22 cellular contexts compared by ENCODE assay signal in the genomic region with DNA sequence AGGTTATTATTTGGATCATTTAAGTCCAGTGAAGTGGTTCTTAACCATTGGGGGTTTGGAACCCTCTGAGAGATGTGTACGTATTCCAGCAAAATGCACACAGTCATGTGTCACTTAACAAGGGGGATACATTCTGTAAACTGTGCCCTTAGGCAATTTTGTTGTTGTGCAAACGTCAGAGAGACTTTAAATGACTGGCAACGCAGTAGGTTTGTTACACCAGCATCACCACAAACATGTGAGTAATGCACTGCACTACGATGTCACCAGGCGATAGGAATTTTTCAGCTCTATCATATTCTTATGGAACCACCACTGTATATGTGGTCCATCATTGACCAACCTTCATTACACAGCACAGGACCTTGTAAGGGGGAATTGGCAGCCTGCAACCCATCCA. TPM values are rescaled to one million over a fixed set of nuclear protein-coding genes. Genes with fewer than 3 reads are reported as not detected.
DNase-seq lines count a peak whose midpoint lies in the region; ATAC-seq and TF ChIP-seq lines count a peak whose summit lies in the region.
"Had no signal": no experiment of that assay in that cellular context is flagged by ENCODE, and none has a peak within 500 bp of the region (broad histone marks: within the 10 kb centered on the region; RNA-seq: fewer than 3 reads in every experiment).

No MANE protein-coding gene starts in this region.

- H3K4me3 ChIP-seq in fibroblast of lung (replicated peaks in 1 of 4; ENCODE audit: control extremely low read depth in 1 of 4, insufficient read depth in 1 of 4, low read depth in 3 of 4, low read length in 4 of 4) = no peak overlapping the region
- H3K4me3 ChIP-seq: right atrium auricular region had no signal

- no peak overlapping the region for H3K27ac ChIP-seq in fibroblast of lung (ENCODE audit: insufficient read depth, low read length)
- H3K27ac ChIP-seq: right atrium auricular region had no signal

- H3K27me3 ChIP-seq in fibroblast of lung (ENCODE audit: control insufficient read depth, insufficient read depth, low read length) = no peaks in the 10 kb centered on the region
- H3K27me3 ChIP-seq: right atrium auricular region had no signal

- H3K36me3 ChIP-seq in fibroblast of lung (ENCODE audit: control insufficient read depth, insufficient read depth, low read length) = peaks cover 1% of the 10 kb centered on the region
- H3K36me3 ChIP-seq: right atrium auricular region had no signal

- peaks cover 28% of the 10 kb centered on the region for H3K79me2 ChIP-seq in fibroblast of lung (ENCODE audit: control insufficient read depth, insufficient read depth, low read length)

- TF ChIP-seq CTCF in fibroblast of lung (conservative IDR thresholded peaks at IDR 0.05 in 1 of 2, IDR thresholded peaks at IDR 0.05 in 1 of 2; ENCODE audit: low read depth in 1 of 2, low read length in 2 of 2) = no peak

- H4K20me1 ChIP-seq in fibroblast of lung (ENCODE audit: control insufficient read depth, extremely low read depth, insufficient read depth, low read length) = no peaks in the 10 kb centered on the region

- DNase-seq in EL (peak; percentile 92), SK-MEL-5 (ENCODE audit: low read depth, low spot score) (peak; percentile 98), fibroblast of lung (ENCODE audit: low read depth in 2 of 2) (peak; percentile 57 to 68), renal cortical epithelial cell (ENCODE audit: low read depth) (peak; percentile 71), iPS-NIHi11 (ENCODE audit: low spot score) (no peak)
- no peak for DNase-seq in activated T-cell treated with anti-CD3 and anti-CD28 coated beads, Interleukin-2, amount 50 U/mL, for 1 hour
- DNase-seq: activated CD8-positive, alpha-beta memory T cell treated with anti-CD3 and anti-CD28 coated beads, Interleukin-2, amount 10 ng/mL, durations not matched to agents 7 days and 5 days; activated effector memory CD4-positive, alpha-beta T cell treated with anti-CD3 and anti-CD28 coated beads, Interleukin-2, amount 50 U/mL, for 16 hours; anterior cingulate cortex; CD8-positive, alpha-beta memory T cell; DMS79 treated with DMSO at 0.1 percent for 48 hours; kidney glomerular epithelial cell; midbrain; NCI-H226; NK-92 treated with Interleukin-12 subunit alpha and Interleukin-12 subunit beta, amount 100 ng/mL, for 24 hours; SHP77; stimulated activated naive CD4-positive, alpha-beta T cell treated with Interleukin-2 at 50 U/mL for 16 hours; T-helper 2 cell had no signal

- H3K9me3 ChIP-seq in fibroblast of lung (ENCODE audit: control insufficient read depth, insufficient read depth, low read depth, low read length) = no peaks in the 10 kb centered on the region
- H3K9me3 ChIP-seq: right atrium auricular region had no signal

- in situ Hi-C loops in SK-MEL-5 (cut with HindIII; ENCODE audit: low pct_unique_long_range_greater_than_20kb, low sequenced_read_pairs) = no loop called here

- ATAC-seq in GM19328 (IDR thresholded peaks at IDR 0.05; ENCODE audit: unreplicated experiment) (no peak), HG02938 (IDR thresholded peaks at IDR 0.05; ENCODE audit: unreplicated experiment) (no peak)
- ATAC-seq: activated CD4-positive, CD25-positive, alpha-beta regulatory T cell treated with anti-CD3 and anti-CD28 coated beads, Interleukin-2, amount 50 U/mL, for 24 hours; activated CD8-positive, alpha-beta memory T cell treated with anti-CD3 and anti-CD28 coated beads, Interleukin-2, amount 10 ng/mL, durations not matched to agents 7 days and 5 days had no signal

- H3K4me1 ChIP-seq in fibroblast of lung (ENCODE audit: control insufficient read depth, extremely low read depth, insufficient read depth, low read length) = no peaks in the 10 kb centered on the region

- no peak overlapping the region for H3K9ac ChIP-seq in fibroblast of lung (ENCODE audit: insufficient read depth, low read length)

- no peak overlapping the region for H3K4me2 ChIP-seq in fibroblast of lung (ENCODE audit: extremely low read depth, insufficient read depth, low read length)

- no peak overlapping the region for H2AFZ ChIP-seq in fibroblast of lung (ENCODE audit: low read length)

RNA-seq across cellular contexts. Expression of gene AHCYL1, which starts 11.9 kb away (rescaled TPM):
- total RNA-seq in SK-MEL-5 (2014; rRNA removed; shearing (Covaris generic)) = 56.4 and 68.3 TPM in 2 replicates
- polyA plus RNA-seq in SK-MEL-5 (2015; cell fraction: cytosol; rRNA removed) = 137 and 175 TPM in 2 replicates
- polyA plus RNA-seq in SK-MEL-5 (2015; cell fraction: nucleus; rRNA removed) = 108 and 120 TPM in 2 replicates
- total RNA-seq in fibroblast of lung = 60.1 and 70.5 TPM in 2 replicates
- 73.4 and 83.3 TPM in 2 replicates for polyA plus RNA-seq in fibroblast of lung
- 59.5 and 77.1 TPM in 2 replicates for polyA plus RNA-seq in fibroblast of lung (2012)
- polyA minus RNA-seq in fibroblast of lung (ENCODE audit: low replicate concordance) = 116 and 133 TPM in 2 replicates
- 47.9 and 120 TPM in 2 replicates for total RNA-seq in renal cortical epithelial cell

RNA-seq across cellular contexts. Expression of gene STRIP1, which starts 37.9 kb away (rescaled TPM):
- total RNA-seq in SK-MEL-5 (2014; rRNA removed; shearing (Covaris generic)) = 33.1 and 35.5 TPM in 2 replicates
- 19.1 and 26.3 TPM in 2 replicates for polyA plus RNA-seq in SK-MEL-5 (2015; cell fraction: cytosol; rRNA removed)
- 69.9 and 86.4 TPM in 2 replicates for polyA plus RNA-seq in SK-MEL-5 (2015; cell fraction: nucleus; rRNA removed)
- total RNA-seq in fibroblast of lung (41.9 and 43.8 TPM in 2 replicates), renal cortical epithelial cell (32.6 and 57.0 TPM in 2 replicates)
- 17.2 and 27.0 TPM in 2 replicates for polyA plus RNA-seq in fibroblast of lung
- polyA plus RNA-seq in fibroblast of lung (2012) = 12.2 and 18.5 TPM in 2 replicates
- 24.0 and 28.1 TPM in 2 replicates for polyA minus RNA-seq in fibroblast of lung (ENCODE audit: low replicate concordance)

Comparison
In these comparisons a context has a peak if more than half of its experiments do, and no peak if none do; other contexts are left out.
1. DNase-seq: peak in EL (single experiment), SK-MEL-5 (single experiment), fibroblast of lung (2 of 2) and renal cortical epithelial cell (single experiment); none in iPS-NIHi11 (single experiment) and activated T-cell treated with anti-CD3 and anti-CD28 coated beads, Interleukin-2, amount 50 U/mL, for 1 hour (single experiment).